In genomic region chr21:15293251-15293650, GRCh38 we compare ENCODE assay signal across 10 cellular contexts.
DNase-seq lines count a peak whose midpoint lies in the region; ATAC-seq and TF ChIP-seq lines count a peak whose summit lies in the region.
"Had no signal": no experiment of that assay in that cellular context is flagged by ENCODE, and none has a peak within 500 bp of the region (broad histone marks: within the 10 kb centered on the region; RNA-seq: fewer than 3 reads in every experiment).

No MANE protein-coding gene starts in this region.

- no peak for TF ChIP-seq CTCF in adrenal gland (IDR thresholded peaks at IDR 0.05)

- DNase-seq in SIG-M5 treated with dmso at 0.1 percent for 504 hours (lab: John Stamatoyannopoulos, UW; ENCODE audit: unreplicated experiment) (peak; percentile 40), SIG-M5 (lab: John Stamatoyannopoulos, UW) (no peak), adrenal gland (peak in 4 of 7 donors; percentile 30 to 58 (median 42)), hepatic stellate cell (ENCODE audit: low spot score) (peak; percentile 36), smooth muscle cell of the brain vasculature (ENCODE audit: low read depth, low spot score) (peak; percentile 65), pons (ENCODE audit: low spot score) (no peak)
- DNase-seq in stimulated activated CD4-positive, alpha-beta T cell treated with anti-CD3 and anti-CD28 coated beads, Interleukin-4, amount 100 ng/mL, for 24 hours, result no peak
- DNase-seq: stimulated activated CD4-positive, alpha-beta T cell treated with anti-CD3 and anti-CD28 coated beads, Interleukin-12 subunit alpha, Interleukin-12 subunit beta, amount 100 ng/mL, for 4 hours had no signal

- ATAC-seq in HG03159 (IDR thresholded peaks at IDR 0.05; ENCODE audit: unreplicated experiment), result no peak

- TF ChIP-seq POLR2A in adrenal gland (IDR thresholded peaks at IDR 0.05), result peak in 1 of 2 donors; percentile 19

- H3K36me3 ChIP-seq in adrenal gland (replicated peaks in 1 of 2), result no peaks in the 10 kb centered on the region
- H3K36me3 ChIP-seq: tibial nerve had no signal

- no peak overlapping the region for H3K4me3 ChIP-seq in adrenal gland
- H3K4me3 ChIP-seq: tibial nerve had no signal

- no peaks in the 10 kb centered on the region for H3K27me3 ChIP-seq in adrenal gland
- H3K27me3 ChIP-seq: tibial nerve had no signal

- peak overlapping the region in 1 of 5 donors; percentile 23 for H3K27ac ChIP-seq in adrenal gland
- H3K27ac ChIP-seq: tibial nerve had no signal

- peaks cover 6% of the 10 kb centered on the region in 2 donors for H3K4me1 ChIP-seq in adrenal gland (replicated peaks in 1 of 2)

- no peaks in the 10 kb centered on the region for H3K9me3 ChIP-seq in adrenal gland (replicated peaks in 1 of 3)
- H3K9me3 ChIP-seq: tibial nerve had no signal

- intact Hi-C loops in adrenal gland (cut with DNase I), result no loop called here

Comparison
In these comparisons a context has a peak if more than half of its experiments do, and no peak if none do; other contexts are left out.
1. DNase-seq: peak in SIG-M5 treated with dmso at 0.1 percent for 504 hours (single experiment), adrenal gland (4 of 7), hepatic stellate cell (single experiment) and smooth muscle cell of the brain vasculature (single experiment); none in SIG-M5 (single experiment), pons (single experiment) and stimulated activated CD4-positive, alpha-beta T cell treated with anti-CD3 and anti-CD28 coated beads, Interleukin-4, amount 100 ng/mL, for 24 hours (single experiment).